Comparison of ENCODE assay signal across 13 cellular contexts in genomic region chr10:114374141-114374791, GRCh38. TPM values are rescaled to one million over a fixed set of nuclear protein-coding genes. Genes with fewer than 3 reads are reported as not detected.
A peak's percentile ranks its signal among the peaks of the same experiment; 100 is the strongest.
DNase-seq lines count a peak whose midpoint lies in the region; ATAC-seq and TF ChIP-seq lines count a peak whose summit lies in the region.
"Had no signal": no experiment of that assay in that cellular context is flagged by ENCODE, and none has a peak within 500 bp of the region (broad histone marks: within the 10 kb centered on the region; RNA-seq: fewer than 3 reads in every experiment).

No MANE protein-coding gene starts in this region.

- H3K9me3 Mint-ChIP-seq in neural crest cell = no peaks in the 10 kb centered on the region
- H3K9me3 Mint-ChIP-seq: activated naive CD4-positive, alpha-beta T cell treated with anti-CD3 and anti-CD28 coated beads, Interleukin-2, amount 10 ng/mL, durations not matched to agents 7 days and 5 days had no signal

- H3K27ac Mint-ChIP-seq in neural crest cell (ENCODE audit: unreplicated experiment) = peak overlapping the region; percentile 91
- H3K27ac Mint-ChIP-seq: activated naive CD4-positive, alpha-beta T cell treated with anti-CD3 and anti-CD28 coated beads, Interleukin-2, amount 10 ng/mL, durations not matched to agents 7 days and 5 days had no signal

- intact Hi-C loops in tibial artery (cut with DNase I; ENCODE audit: low total_unique reads) = no loop called here

- no peaks in the 10 kb centered on the region for H3K27me3 ChIP-seq in tibial artery

- peaks cover 0 to 20% (median 16%) of the 10 kb centered on the region in 4 donors for H3K4me1 ChIP-seq in tibial artery

- TF ChIP-seq CTCF in neural crest cell (conservative IDR thresholded peaks at IDR 0.05) (no peak), tibial artery (IDR thresholded peaks at IDR 0.05) (no peak)

- H3K27ac ChIP-seq in tibial artery = peak overlapping the region; percentile 48 to 55
- H3K27ac ChIP-seq: 22Rv1 had no signal

- peak overlapping the region; percentile 53 for H3K4me3 Mint-ChIP-seq in neural crest cell
- H3K4me3 Mint-ChIP-seq: activated naive CD4-positive, alpha-beta T cell treated with anti-CD3 and anti-CD28 coated beads, Interleukin-2, amount 10 ng/mL, durations not matched to agents 7 days and 5 days had no signal

- H3K4me3 ChIP-seq in tibial artery = no peak overlapping the region
- H3K4me3 ChIP-seq: skin epidermis had no signal

- peaks cover 41% of the 10 kb centered on the region for H3K4me1 Mint-ChIP-seq in neural crest cell

- H3K9me3 ChIP-seq in tibial artery = no peaks in the 10 kb centered on the region

- ATAC-seq in HG03139 (IDR thresholded peaks at IDR 0.05; ENCODE audit: unreplicated experiment) = no peak
- ATAC-seq in HG03175 (IDR thresholded peaks at IDR 0.05; ENCODE audit: unreplicated experiment) = no peak

- H3K36me3 ChIP-seq in tibial artery = no peaks in the 10 kb centered on the region

- H3K27me3 Mint-ChIP-seq in neural crest cell (ENCODE audit: low read depth) = no peaks in the 10 kb centered on the region

- no peaks in the 10 kb centered on the region for H3K36me3 Mint-ChIP-seq in neural crest cell (ENCODE audit: low read depth)
- H3K36me3 Mint-ChIP-seq: activated naive CD4-positive, alpha-beta T cell treated with anti-CD3 and anti-CD28 coated beads, Interleukin-2, amount 10 ng/mL, durations not matched to agents 7 days and 5 days had no signal

- DNase-seq in NCI-H1092 treated with DMSO at 0.1 percent for 48 hours (lab: John Stamatoyannopoulos, UW) = peak; percentile 2
- DNase-seq in NCI-H1092 (lab: John Stamatoyannopoulos, UW) = no peak
- DNase-seq in foreskin melanocyte = peak; percentile 70
- DNase-seq in neural crest cell (ENCODE audit: low read depth, low spot score) = peak; percentile 31
- peak in 1 of 2 donors; percentile 52 for DNase-seq in tibial artery
- no peak for DNase-seq in NCI-H2081 treated with DMSO at 0.1 percent for 48 hours (lab: John Stamatoyannopoulos, UW)
- DNase-seq: activated naive CD4-positive, alpha-beta T cell treated with anti-CD3 and anti-CD28 coated beads, Interleukin-2, amount 10 ng/mL, durations not matched to agents 7 days and 5 days; effector memory CD4-positive, alpha-beta T cell; NCI-H226 had no signal

RNA-seq across cellular contexts. Expression of gene AFAP1L2, which starts 30.0 kb away (rescaled TPM):
- 72.1 and 73.6 TPM in 2 replicates for total RNA-seq in neural crest cell

Comparison
In these comparisons a context has a peak if more than half of its experiments do, and no peak if none do; other contexts are left out.
1. DNase-seq: peak in NCI-H1092 treated with DMSO at 0.1 percent for 48 hours (single experiment), foreskin melanocyte (single experiment) and neural crest cell (single experiment); none in NCI-H1092 (single experiment) and NCI-H2081 treated with DMSO at 0.1 percent for 48 hours (single experiment).